Comparison of ENCODE assay signal across 8 cellular contexts in the genomic region with DNA sequence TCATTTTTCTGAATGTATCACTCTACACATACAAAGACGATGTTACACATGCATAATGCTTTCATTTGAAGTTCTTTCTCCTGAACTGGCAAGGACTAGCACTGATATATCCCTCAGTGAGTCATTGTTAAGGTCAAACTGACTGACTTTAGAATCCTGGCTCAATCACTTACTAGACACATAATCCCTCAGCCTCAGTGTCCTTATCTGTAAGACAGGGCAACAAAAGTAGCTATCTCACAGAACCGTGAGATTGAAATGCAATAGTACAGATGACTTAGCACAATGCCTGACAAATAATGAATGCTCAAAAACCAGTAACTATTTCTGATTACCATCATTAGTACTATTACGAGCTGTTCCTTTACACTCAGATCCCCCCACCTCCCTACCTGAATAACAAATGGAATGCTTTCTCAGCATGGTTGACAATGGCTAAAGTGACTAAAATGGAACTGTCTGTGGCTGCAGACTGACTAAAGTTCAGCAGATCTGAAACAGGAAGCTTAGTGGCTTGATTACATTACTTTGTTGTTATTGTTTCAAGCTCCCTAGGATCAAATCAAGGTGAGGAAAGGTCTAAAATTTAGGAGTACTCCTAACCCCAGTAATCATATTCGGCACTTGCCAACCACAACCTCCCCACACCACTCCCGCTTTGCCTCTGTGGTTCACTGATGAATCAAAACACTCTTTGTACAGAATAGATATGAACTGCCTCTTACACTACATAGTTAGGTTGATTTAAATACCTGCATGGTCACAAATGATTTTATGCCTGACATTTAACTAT. TPM values are rescaled to one million over a fixed set of nuclear protein-coding genes. Genes with fewer than 3 reads are reported as not detected.
DNase-seq lines count a peak whose midpoint lies in the region; ATAC-seq and TF ChIP-seq lines count a peak whose summit lies in the region.

No MANE protein-coding gene starts in this region.

- intact Hi-C loops in dorsolateral prefrontal cortex (cut with DNase I): no loop called here

- H3K27ac ChIP-seq in dorsolateral prefrontal cortex: no peak overlapping the region

- no peaks in the 10 kb centered on the region for H3K27me3 ChIP-seq in dorsolateral prefrontal cortex

- H3K4me3 ChIP-seq in AG09309 (ENCODE audit: control insufficient read depth, low read depth, low read length) (no peak overlapping the region), astrocyte of the cerebellum (ENCODE audit: low read depth, low read length) (no peak overlapping the region), dorsolateral prefrontal cortex (no peak overlapping the region)

- DNase-seq in AG09309 (ENCODE audit: low read depth) (peak; percentile 4), astrocyte of the cerebellum (ENCODE audit: low read depth) (peak; percentile 1), NCI-H2081 (lab: John Stamatoyannopoulos, UW) (no peak), SKM-1 treated with dmso at 0.1 percent for 144 hours (lab: John Stamatoyannopoulos, UW; ENCODE audit: unreplicated experiment) (no peak), dorsolateral prefrontal cortex (no peak)
- DNase-seq in stimulated activated CD4-positive, alpha-beta T cell treated with anti-CD3 and anti-CD28 coated beads, Interleukin-4, amount 100 ng/mL, for 48 hours (ENCODE audit: low read depth in 2 of 2): peak; percentile 2 to 8

- in situ Hi-C loops in astrocyte of the cerebellum (cut with HindIII; ENCODE audit: low sequenced_read_pairs): no loop called here

- peak; percentile 75 for ATAC-seq in GM19324 (IDR thresholded peaks at IDR 0.05; ENCODE audit: low FRiP score, unreplicated experiment)
- peak; percentile 78 for ATAC-seq in HG03159 (IDR thresholded peaks at IDR 0.05; ENCODE audit: unreplicated experiment)

- TF ChIP-seq CTCF in AG09309 (IDR thresholded peaks at IDR 0.05; ENCODE audit: control insufficient read depth, insufficient read depth, low read depth, low read length, missing control alignments): no peak
- TF ChIP-seq CTCF in astrocyte of the cerebellum (IDR thresholded peaks at IDR 0.05; ENCODE audit: low read depth, low read length, missing control alignments): no peak
- TF ChIP-seq CTCF in dorsolateral prefrontal cortex (IDR thresholded peaks at IDR 0.05 in 54 of 56, conservative IDR thresholded peaks at IDR 0.05 in 2 of 56; ENCODE audit: low read depth in 1 of 56, partially characterized antibody in 56 of 56): no peak

RNA-seq across cellular contexts. Expression of a gene that starts 35.8 kb away (rescaled TPM):
- total RNA-seq in dorsolateral prefrontal cortex: 100 to 1,000 TPM in 91 of 120 experiments, 10 to 100 TPM in 29; 46.7 to 179 (median 122) TPM

RNA-seq across cellular contexts. Expression of a gene that starts 40.9 kb away (rescaled TPM):
- total RNA-seq in dorsolateral prefrontal cortex: 10 to 100 TPM; 25.9 to 44.5 (median 34.8) TPM

Comparison
In these comparisons a context has a peak if more than half of its experiments do, and no peak if none do; other contexts are left out.
1. DNase-seq: peak in AG09309 (single experiment), astrocyte of the cerebellum (single experiment) and stimulated activated CD4-positive, alpha-beta T cell treated with anti-CD3 and anti-CD28 coated beads, Interleukin-4, amount 100 ng/mL, for 48 hours (2 of 2); none in NCI-H2081 (0 of 2), SKM-1 treated with dmso at 0.1 percent for 144 hours (single experiment) and dorsolateral prefrontal cortex (0 of 10).